1 cellular context compared by ENCODE assay signal in genomic region chr13:106498158-106498557, GRCh38.
TF ChIP-seq lines count a peak whose summit lies in the region.

No MANE protein-coding gene starts in this region.

TF ChIP-seq in GM23338, 12 proteins besides CTCF, POLR2A, EP300 and RAD21 (continued from another document):
- TF ChIP-seq ZNF462 (CRISPR knock-in tag; IDR thresholded peaks at IDR 0.05): no peak
- no peak for TF ChIP-seq REST (IDR thresholded peaks at IDR 0.05; ENCODE audit: unreplicated experiment)
- no peak for TF ChIP-seq ZNF114 (CRISPR knock-in tag; IDR thresholded peaks at IDR 0.05)
